1 cellular context compared by ENCODE assay signal in genomic region chr1:56032276-56032675, GRCh38.
TF ChIP-seq lines count a peak whose summit lies in the region.

No MANE protein-coding gene starts in this region.

TF ChIP-seq in H1, 55 proteins besides CTCF, POLR2A, EP300 and RAD21:
- no peak for TF ChIP-seq SIX5 (IDR thresholded peaks at IDR 0.05; ENCODE audit: low read depth, low read length)
- no peak for TF ChIP-seq KDM1A (IDR thresholded peaks at IDR 0.05; ENCODE audit: borderline replicate concordance, low read length)
- peak; percentile 45; the same call in 1 of the 2 replicates for TF ChIP-seq CEBPB (IDR thresholded peaks at IDR 0.05; ENCODE audit: low read depth, low read length)
- TF ChIP-seq GABPA (IDR thresholded peaks at IDR 0.05; ENCODE audit: borderline replicate concordance, insufficient read depth, low read length) = no peak
- TF ChIP-seq JUND (IDR thresholded peaks at IDR 0.05; ENCODE audit: low read length) = no peak
- TF ChIP-seq RBBP5 (IDR thresholded peaks at IDR 0.05; ENCODE audit: borderline replicate concordance, low read depth, low read length) = no peak
- no peak for TF ChIP-seq SP4 (IDR thresholded peaks at IDR 0.05; ENCODE audit: low read length)
